Comparison of ENCODE assay signal across 21 cellular contexts in genomic region chr18:66646622-66647021, GRCh38. TPM values are rescaled to one million over a fixed set of nuclear protein-coding genes. Genes with fewer than 3 reads are reported as not detected.
"Had no signal": no experiment of that assay in that cellular context is flagged by ENCODE, and none has a peak within 500 bp of the region (broad histone marks: within the 10 kb centered on the region; RNA-seq: fewer than 3 reads in every experiment).

No MANE protein-coding gene starts in this region.

- H3K27me3 ChIP-seq: colonic mucosa, right atrium auricular region, spleen, transverse colon had no signal

- H3K9me3 ChIP-seq: colonic mucosa, right atrium auricular region, spleen, transverse colon had no signal

- H3K36me3 ChIP-seq: colonic mucosa, right atrium auricular region, spleen, transverse colon had no signal

- DNase-seq: activated CD4-positive, alpha-beta T cell treated with anti-CD3 and anti-CD28 coated beads, Interleukin-2, amount 50 U/mL, for 4 hours; activated CD8-positive, alpha-beta memory T cell treated with anti-CD3 and anti-CD28 coated beads, Interleukin-2, amount 10 ng/mL, durations not matched to agents 7 days and 5 days; activated effector memory CD4-positive, alpha-beta T cell treated with anti-CD3 and anti-CD28 coated beads, Interleukin-2, amount 50 U/mL, for 16 hours; activated T-cell treated with anti-CD3 and anti-CD28 coated beads, Interleukin-2, amount 50 U/mL, for 4 hours; amygdala; colonic mucosa; effector CD4-positive, alpha-beta T cell; immature natural killer cell; left colon; naive thymus-derived CD4-positive, alpha-beta T cell; spleen; stimulated activated CD4-positive, alpha-beta T cell treated with anti-CD3 and anti-CD28 coated beads, Interleukin-1b, Interleukin-23, amount 100 ng/mL, for 48 hours; stimulated activated naive B cell treated with anti-CD40 and anti-IgM and Interleukin-4, amounts not matched to agents 10 μg/mL and 1 μg/mL and 100 μg/mL, for 72 hours; substantia nigra; T-helper 2 cell; transverse colon had no signal

- H3K27ac ChIP-seq: colonic mucosa, epithelial cell of prostate, right atrium auricular region, spleen, transverse colon had no signal

- H3K4me3 ChIP-seq: colonic mucosa, lung, right atrium auricular region, spleen, transverse colon had no signal

- ATAC-seq: activated CD4-positive, CD25-positive, alpha-beta regulatory T cell treated with anti-CD3 and anti-CD28 coated beads, Interleukin-2, amount 50 U/mL, for 24 hours; activated CD8-positive, alpha-beta memory T cell treated with anti-CD3 and anti-CD28 coated beads, Interleukin-2, amount 10 ng/mL, durations not matched to agents 7 days and 5 days; activated T-cell treated with anti-CD3 and anti-CD28 coated beads, Interleukin-2, amount 50 U/mL, for 4 hours; left colon; naive thymus-derived CD4-positive, alpha-beta T cell; stimulated activated naive B cell treated with anti-CD40 and anti-IgM and Interleukin-4, amounts not matched to agents 10 μg/mL and 1 μg/mL and 100 μg/mL, for 72 hours had no signal

- H3K4me1 ChIP-seq: colonic mucosa, right atrium auricular region, spleen, transverse colon had no signal

RNA-seq across cellular contexts. Expression of gene CDH19, which starts 42.7 kb away (rescaled TPM):
- total RNA-seq: activated CD8-positive, alpha-beta memory T cell treated with anti-CD3 and anti-CD28 coated beads, Interleukin-2, amount 10 ng/mL, durations not matched to agents 7 days and 5 days; activated T-cell treated with anti-CD3 and anti-CD28 coated beads, Interleukin-2, amount 50 U/mL, for 4 hours; mononuclear cell; naive thymus-derived CD4-positive, alpha-beta T cell had no signal
- polyA plus RNA-seq: immature natural killer cell; naive thymus-derived CD4-positive, alpha-beta T cell had no signal
